13 cellular contexts compared by ENCODE assay signal in genomic region chr3:71150293-71150954, GRCh38.
A peak's percentile ranks its signal among the peaks of the same experiment; 100 is the strongest.
DNase-seq lines count a peak whose midpoint lies in the region; ATAC-seq and TF ChIP-seq lines count a peak whose summit lies in the region.
"Had no signal": no experiment of that assay in that cellular context is flagged by ENCODE, and none has a peak within 500 bp of the region (broad histone marks: within the 10 kb centered on the region; RNA-seq: fewer than 3 reads in every experiment).

No MANE protein-coding gene starts in this region.

- DNase-seq in DMS 273 (lab: John Stamatoyannopoulos, UW; ENCODE audit: unreplicated experiment), result peak; percentile 11
- DNase-seq in DMS 273 treated with DMSO at 0.1 percent for 48 hours (lab: John Stamatoyannopoulos, UW), result no peak
- peak; percentile 80 for DNase-seq in NCI-H2171 treated with DMSO at 0.1 percent for 48 hours (lab: John Stamatoyannopoulos, UW)
- peak; percentile 67 for DNase-seq in left kidney (ENCODE audit: low read depth, low spot score)
- DNase-seq in foreskin keratinocyte, result no peak
- DNase-seq in NCI-H2081 treated with DMSO at 0.1 percent for 48 hours (lab: John Stamatoyannopoulos, UW), result no peak
- no peak for DNase-seq in sigmoid colon
- DNase-seq: stimulated activated CD8-positive, alpha-beta memory T cell treated with anti-CD3 and anti-CD28 coated beads, Interleukin-4, amount 100 ng/mL, for 48 hours had no signal

- intact Hi-C loops in sigmoid colon (cut with DNase I), result no loop called here

- TF ChIP-seq EP300 in sigmoid colon (IDR thresholded peaks at IDR 0.05), result no peak

- 75 to 87% methylated on average over 10 of the region's 10 CpGs for WGBS in sigmoid colon, 2 donors

- H3K27me3 ChIP-seq in foreskin keratinocyte (no peaks in the 10 kb centered on the region), sigmoid colon (no peaks in the 10 kb centered on the region)

- no peak for TF ChIP-seq CTCF in foreskin keratinocyte (conservative IDR thresholded peaks at IDR 0.05)
- TF ChIP-seq CTCF in sigmoid colon (IDR thresholded peaks at IDR 0.05), result no peak

- no peak for TF ChIP-seq POLR2A in sigmoid colon (IDR thresholded peaks at IDR 0.05)

- no peak overlapping the region for H3K27ac ChIP-seq in foreskin keratinocyte
- no peak overlapping the region for H3K27ac ChIP-seq in sigmoid colon
- H3K27ac ChIP-seq: 22Rv1, coronary artery, HL-60 had no signal

- no peak overlapping the region for H3K4me3 ChIP-seq in sigmoid colon
- H3K4me3 ChIP-seq: coronary artery had no signal

- H3K9me3 ChIP-seq in sigmoid colon, result no peaks in the 10 kb centered on the region

- ATAC-seq in GM21390 (IDR thresholded peaks at IDR 0.05; ENCODE audit: unreplicated experiment) (peak; percentile 73), foreskin keratinocyte (no peak)
- ATAC-seq: sciatic nerve had no signal

- H3K4me1 ChIP-seq in foreskin keratinocyte, result no peaks in the 10 kb centered on the region
- no peaks in the 10 kb centered on the region for H3K4me1 ChIP-seq in sigmoid colon

- H3K36me3 ChIP-seq in sigmoid colon, result no peaks in the 10 kb centered on the region

Comparison
In these comparisons a context has a peak if more than half of its experiments do, and no peak if none do; other contexts are left out.
1. DNase-seq: peak in DMS 273 (single experiment), NCI-H2171 treated with DMSO at 0.1 percent for 48 hours (single experiment) and left kidney (single experiment); none in DMS 273 treated with DMSO at 0.1 percent for 48 hours (single experiment), foreskin keratinocyte (0 of 2), NCI-H2081 treated with DMSO at 0.1 percent for 48 hours (single experiment) and sigmoid colon (single experiment).